Comparison of ENCODE assay signal across 1 cellular context in the genomic region with DNA sequence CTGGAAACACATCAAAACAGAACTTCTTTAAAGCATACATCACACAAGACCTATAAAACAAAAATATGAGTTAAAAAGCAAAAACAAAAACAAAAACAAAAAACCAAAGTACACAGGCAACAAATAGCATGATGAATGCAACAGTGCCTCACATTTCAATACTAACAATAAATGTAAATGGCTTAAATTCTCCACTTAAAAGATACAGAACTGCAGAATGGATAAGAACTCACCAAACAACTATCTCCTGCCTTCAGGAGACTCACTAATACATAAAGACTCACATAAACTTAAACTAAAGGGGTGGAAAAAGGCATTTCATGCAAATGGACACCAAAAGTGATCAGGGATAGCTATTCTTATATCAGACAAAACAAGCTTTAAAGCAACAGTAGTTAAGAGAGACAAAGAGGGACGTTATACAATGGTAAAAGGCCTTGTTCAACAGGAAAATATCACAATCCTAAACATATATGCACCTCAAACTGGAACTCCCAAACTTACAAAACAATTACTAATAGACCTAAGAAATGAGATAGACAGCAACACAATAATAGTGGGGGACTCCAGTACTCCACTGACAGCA. TPM values are rescaled to one million over a fixed set of nuclear protein-coding genes. Genes with fewer than 3 reads are reported as not detected.
"Had no signal": no experiment of that assay in that cellular context is flagged by ENCODE, and none has a peak within 500 bp of the region (broad histone marks: within the 10 kb centered on the region; RNA-seq: fewer than 3 reads in every experiment).

No MANE protein-coding gene starts in this region.

RNA-seq across cellular contexts. Expression of a gene that starts 31.8 kb away (rescaled TPM):
- polyA plus RNA-seq: naive thymus-derived CD4-positive, alpha-beta T cell had no signal
